In the genomic region with DNA sequence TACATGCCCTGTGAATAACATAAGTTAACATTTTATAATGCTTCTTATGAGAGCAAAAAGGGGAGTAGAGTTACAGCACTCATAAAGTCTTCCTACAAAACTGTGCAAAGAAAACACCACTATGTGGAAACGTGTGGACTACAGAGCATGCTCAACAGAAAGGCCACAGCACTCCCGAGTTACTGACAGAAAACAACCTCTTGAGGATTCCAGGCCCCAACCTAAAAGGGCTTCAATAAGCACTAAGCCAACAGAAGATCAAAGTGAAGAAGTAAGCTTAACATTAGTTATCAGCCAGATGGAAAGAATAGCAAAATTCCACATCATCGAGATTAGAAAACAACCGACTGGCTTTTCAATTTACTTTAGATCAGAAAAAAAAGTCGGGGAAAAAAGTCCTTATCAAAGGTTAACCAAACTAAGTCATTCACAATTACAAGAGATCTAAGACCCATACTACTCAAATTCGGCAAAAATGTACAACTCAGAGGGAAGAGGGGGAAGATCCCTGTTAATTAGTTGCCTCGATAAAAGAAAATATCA, we compare ENCODE assay signal across 7 cellular contexts. TPM values are rescaled to one million over a fixed set of nuclear protein-coding genes. Genes with fewer than 3 reads are reported as not detected.
DNase-seq lines count a peak whose midpoint lies in the region; ATAC-seq lines count a peak whose summit lies in the region.

No MANE protein-coding gene starts in this region.

- H3K27ac ChIP-seq in layer of hippocampus (ENCODE audit: low read depth, low read length) (peak overlapping the region; percentile 96), temporal lobe (ENCODE audit: low read depth, low read length) (peak overlapping the region; percentile 92)

- DNase-seq in ELR (ENCODE audit: low read depth), result peak; percentile 45
- peak; percentile 51 for DNase-seq in LHCN-M2 (ENCODE audit: low read depth)
- DNase-seq in astrocyte of the hippocampus (ENCODE audit: low read depth, low spot score), result peak; percentile 52
- DNase-seq in activated CD4-positive, CD25-positive, alpha-beta regulatory T cell (lab: John Stamatoyannopoulos, UW), result no peak

- H3K27me3 ChIP-seq in layer of hippocampus (ENCODE audit: control insufficient read depth, insufficient read depth, low read length), result no peaks in the 10 kb centered on the region

- ATAC-seq in HG03521 (IDR thresholded peaks at IDR 0.05; ENCODE audit: unreplicated experiment), result no peak

RNA-seq across cellular contexts. Expression of gene KBTBD2, which starts 1.5 kb away (rescaled TPM):
- total RNA-seq in LHCN-M2 (2014; rRNA removed) (47.6 and 54.1 TPM in 2 replicates), temporal lobe (91.7 TPM)
- 18.9 TPM for polyA plus RNA-seq in LHCN-M2 (2012)

Comparison
In these comparisons a context has a peak if more than half of its experiments do, and no peak if none do; other contexts are left out.
1. DNase-seq: peak in ELR (single experiment), LHCN-M2 (single experiment) and astrocyte of the hippocampus (single experiment); none in activated CD4-positive, CD25-positive, alpha-beta regulatory T cell (0 of 4).